Comparison of ENCODE assay signal across 8 cellular contexts in genomic region chr22:42078469-42079318, GRCh38. TPM values are rescaled to one million over a fixed set of nuclear protein-coding genes. Genes with fewer than 3 reads are reported as not detected.
A peak's percentile ranks its signal among the peaks of the same experiment; 100 is the strongest.
DNase-seq lines count a peak whose midpoint lies in the region; ATAC-seq and TF ChIP-seq lines count a peak whose summit lies in the region.

No MANE protein-coding gene starts in this region.

- H3K4me1 Mint-ChIP-seq in CD8-positive, alpha-beta T cell (ENCODE audit: low read depth) = peaks cover 33% of the 10 kb centered on the region
- peaks cover 9% of the 10 kb centered on the region for H3K4me1 Mint-ChIP-seq in activated T-helper 17 cell treated with anti-CD3 and anti-CD28 coated beads, Interleukin-2, amount 50 U/mL, for 72 hours

- no peaks in the 10 kb centered on the region for H3K9me3 ChIP-seq in CD8-positive, alpha-beta T cell (ENCODE audit: low read length)

- H3K36me3 ChIP-seq in CD8-positive, alpha-beta T cell (ENCODE audit: insufficient read depth, low read length) = peaks cover 17% of the 10 kb centered on the region

- peak overlapping the region; percentile 80 for H3K4me3 ChIP-seq in CD8-positive, alpha-beta T cell (ENCODE audit: low read depth, low read length)
- H3K4me3 ChIP-seq in HFF-Myc (replicated peaks; ENCODE audit: low read depth, low read length) = peak overlapping the region; percentile 76
- peak overlapping the region; percentile 46 for H3K4me3 ChIP-seq in retinal pigment epithelial cell (ENCODE audit: low read length)

- POLR2A ChIA-PET in CD8-positive, alpha-beta T cell (lab: Charles Lee) = interaction anchor here (1.0 to 4.0 kb wide), 7 partner anchors 8 to 536 kb away, joined by 3 to 83 read pairs (median 5); partner anchors contain the start of genes NAGA, NDUFA6, POLDIP3 and WBP2NL

- CTCF ChIA-PET in CD8-positive, alpha-beta T cell (lab: Charles Lee) = interaction anchor here (0.7 to 1.3 kb wide), 3 partner anchors 9 to 113 kb away, joined by 3 to 4 read pairs (median 3); no protein-coding TSS in a partner anchor

- H3K27ac ChIP-seq in CD8-positive, alpha-beta T cell (ENCODE audit: low read depth, low read length) = peak overlapping the region; percentile 89

- ATAC-seq in CD8-positive, alpha-beta T cell = no peak
- no peak for ATAC-seq in activated T-helper 17 cell treated with anti-CD3 and anti-CD28 coated beads, Interleukin-2, amount 50 U/mL, for 72 hours (replicated peaks)
- ATAC-seq in left cardiac atrium = peak; percentile 9 to 21

- no peaks in the 10 kb centered on the region for H3K27me3 Mint-ChIP-seq in CD8-positive, alpha-beta T cell (ENCODE audit: low read depth)
- H3K27me3 Mint-ChIP-seq in activated T-helper 17 cell treated with anti-CD3 and anti-CD28 coated beads, Interleukin-2, amount 50 U/mL, for 72 hours = no peaks in the 10 kb centered on the region

- peak overlapping the region; percentile 93 for H3K4me3 Mint-ChIP-seq in CD8-positive, alpha-beta T cell
- peak overlapping the region; percentile 99 for H3K4me3 Mint-ChIP-seq in activated T-helper 17 cell treated with anti-CD3 and anti-CD28 coated beads, Interleukin-2, amount 50 U/mL, for 72 hours

- DNase-seq in CD8-positive, alpha-beta T cell = no peak
- DNase-seq in HFF-Myc (ENCODE audit: extremely low read depth, low read depth) = no peak
- DNase-seq in left cardiac atrium = no peak
- DNase-seq in retinal pigment epithelial cell (ENCODE audit: low read depth) = no peak
- DNase-seq in putamen (ENCODE audit: low spot score) = no peak
- no peak for DNase-seq in NCI-H2029 (lab: John Stamatoyannopoulos, UW)
- DNase-seq in RPMI8226 = no peak

- TF ChIP-seq CTCF in CD8-positive, alpha-beta T cell (IDR thresholded peaks at IDR 0.05) = no peak
- TF ChIP-seq CTCF in HFF-Myc (IDR thresholded peaks at IDR 0.05; ENCODE audit: low read depth, low read length, missing control alignments) = no peak
- TF ChIP-seq CTCF in retinal pigment epithelial cell (conservative IDR thresholded peaks at IDR 0.05; ENCODE audit: low read depth, low read length) = no peak

- no peaks in the 10 kb centered on the region for H3K9me3 Mint-ChIP-seq in CD8-positive, alpha-beta T cell
- no peaks in the 10 kb centered on the region for H3K9me3 Mint-ChIP-seq in activated T-helper 17 cell treated with anti-CD3 and anti-CD28 coated beads, Interleukin-2, amount 50 U/mL, for 72 hours

- intact Hi-C loops in CD8-positive, alpha-beta T cell (cut with DNase I, micrococcal nuclease) = loop anchor here (1.0 to 10.0 kb wide), 9 partner anchors 8 to 874 kb away; partner anchors contain the start of genes NDUFA6 (in 2 of the 2), WBP2NL (in 2 of the 2), L3MBTL2 (in 1 of the 2) and MEI1 (in 1 of the 2)
- intact Hi-C loops in left cardiac atrium (cut with DNase I) = no loop called here

- no peaks in the 10 kb centered on the region for H3K27me3 ChIP-seq in CD8-positive, alpha-beta T cell (ENCODE audit: insufficient read depth, low read length)

- H3K4me1 ChIP-seq in CD8-positive, alpha-beta T cell (ENCODE audit: insufficient read depth, low read length) = peaks cover 22% of the 10 kb centered on the region

- peak overlapping the region; percentile 98 for H3K27ac Mint-ChIP-seq in CD8-positive, alpha-beta T cell
- H3K27ac Mint-ChIP-seq in activated T-helper 17 cell treated with anti-CD3 and anti-CD28 coated beads, Interleukin-2, amount 50 U/mL, for 72 hours = peak overlapping the region; percentile 98

- peaks cover 24% of the 10 kb centered on the region for H3K36me3 Mint-ChIP-seq in CD8-positive, alpha-beta T cell
- peaks cover 39% of the 10 kb centered on the region for H3K36me3 Mint-ChIP-seq in activated T-helper 17 cell treated with anti-CD3 and anti-CD28 coated beads, Interleukin-2, amount 50 U/mL, for 72 hours (ENCODE audit: low read depth)

RNA-seq across cellular contexts. Expression of gene SMDT1, which starts 0.8 kb away (rescaled TPM):
- 10 to 100 TPM; 30.4 to 34.5 TPM for total RNA-seq in CD8-positive, alpha-beta T cell
- total RNA-seq in activated T-helper 17 cell treated with anti-CD3 and anti-CD28 coated beads, Interleukin-2, amount 50 U/mL, for 72 hours = 10 to 100 TPM; 34.7 to 66.2 TPM
- 100 to 1,000 TPM; 119 to 151 TPM for total RNA-seq in left cardiac atrium

RNA-seq across cellular contexts. Expression of gene PHETA2, which starts 4.6 kb away (rescaled TPM):
- under 1 TPM; 0.22 to 0.30 TPM for total RNA-seq in CD8-positive, alpha-beta T cell
- total RNA-seq in activated T-helper 17 cell treated with anti-CD3 and anti-CD28 coated beads, Interleukin-2, amount 50 U/mL, for 72 hours = 1 to 10 TPM; 2.5 to 3.4 TPM
- 10 to 100 TPM in 1 of 2 donors, 1 to 10 TPM in 1; 8.7 to 11.3 TPM for total RNA-seq in left cardiac atrium

RNA-seq across cellular contexts. Expression of gene NAGA, which starts 8.1 kb away (rescaled TPM):
- 1 to 10 TPM; 1.8 to 2.0 TPM for total RNA-seq in CD8-positive, alpha-beta T cell
- 10 to 100 TPM; 30.7 to 34.8 TPM for total RNA-seq in activated T-helper 17 cell treated with anti-CD3 and anti-CD28 coated beads, Interleukin-2, amount 50 U/mL, for 72 hours
- 10 to 100 TPM; 16.7 to 21.1 TPM for total RNA-seq in left cardiac atrium

RNA-seq across cellular contexts. Expression of gene NDUFA6, which starts 11.9 kb away (rescaled TPM):
- total RNA-seq in CD8-positive, alpha-beta T cell = 10 to 100 TPM; 55.5 to 59.7 TPM
- total RNA-seq in activated T-helper 17 cell treated with anti-CD3 and anti-CD28 coated beads, Interleukin-2, amount 50 U/mL, for 72 hours = 10 to 100 TPM; 59.1 to 81.7 TPM
- total RNA-seq in left cardiac atrium = 100 to 1,000 TPM; 224 to 247 TPM

RNA-seq across cellular contexts. Expression of gene CYP2D6, which starts 51.9 kb away (rescaled TPM):
- 1 to 10 TPM; 2.8 to 3.1 TPM for total RNA-seq in CD8-positive, alpha-beta T cell
- 1 to 10 TPM; 5.5 to 6.3 TPM for total RNA-seq in activated T-helper 17 cell treated with anti-CD3 and anti-CD28 coated beads, Interleukin-2, amount 50 U/mL, for 72 hours
- total RNA-seq in left cardiac atrium = under 1 TPM; 0.31 to 0.59 TPM

Comparison
In these comparisons a context has a peak if more than half of its experiments do, and no peak if none do; other contexts are left out.
1. ATAC-seq: peak in left cardiac atrium (2 of 2); none in CD8-positive, alpha-beta T cell (single experiment) and activated T-helper 17 cell treated with anti-CD3 and anti-CD28 coated beads, Interleukin-2, amount 50 U/mL, for 72 hours (single experiment).
2. RNA of gene NAGA, which starts 8.1 kb away (total RNA-seq): 30.7 to 34.8 TPM in activated T-helper 17 cell treated with anti-CD3 and anti-CD28 coated beads, Interleukin-2, amount 50 U/mL, for 72 hours and 16.7 to 21.1 TPM in left cardiac atrium; 1.8 to 2.0 TPM in CD8-positive, alpha-beta T cell; every median in the first group is over 4 times any median in the second.
3. intact Hi-C loops: an anchor here in CD8-positive, alpha-beta T cell (1.0 to 10.0 kb wide); none called in left cardiac atrium.
4. Peak in every context shown above with its lines, with median percentiles within 50 percentile points of each other: H3K4me3 ChIP-seq.